ENCODE assay signal across 1 cellular context in genomic region chr5:136089804-136090203, GRCh38.
TF ChIP-seq lines count a peak whose summit lies in the region.

No MANE protein-coding gene starts in this region.

TF ChIP-seq in HEK293, 187 proteins besides CTCF, POLR2A, EP300 and RAD21:
- TF ChIP-seq REST (tag by site-specific recombination; IDR thresholded peaks at IDR 0.05) (peak; percentile 91), ZNF600 (tag by site-specific recombination; IDR thresholded peaks at IDR 0.05) (no peak), ZNF366 (tag by site-specific recombination; conservative IDR thresholded peaks at IDR 0.05) (no peak), ZBTB17 (tag by site-specific recombination; IDR thresholded peaks at IDR 0.05) (0 out of 2 replicates have a peak, but pooled peaks have one; percentile 14), ZNF626 (tag by site-specific recombination; IDR thresholded peaks at IDR 0.05) (no peak), ZXDB (tag by site-specific recombination; IDR thresholded peaks at IDR 0.05) (no peak), ZNF266 (tag by site-specific recombination; IDR thresholded peaks at IDR 0.05; ENCODE audit: low read depth) (no peak), ZNF549 (tag by site-specific recombination; IDR thresholded peaks at IDR 0.05) (peak; percentile 80), ZNF621 (tag by site-specific recombination; IDR thresholded peaks at IDR 0.05) (no peak)
- TF ChIP-seq, protein P1, sequence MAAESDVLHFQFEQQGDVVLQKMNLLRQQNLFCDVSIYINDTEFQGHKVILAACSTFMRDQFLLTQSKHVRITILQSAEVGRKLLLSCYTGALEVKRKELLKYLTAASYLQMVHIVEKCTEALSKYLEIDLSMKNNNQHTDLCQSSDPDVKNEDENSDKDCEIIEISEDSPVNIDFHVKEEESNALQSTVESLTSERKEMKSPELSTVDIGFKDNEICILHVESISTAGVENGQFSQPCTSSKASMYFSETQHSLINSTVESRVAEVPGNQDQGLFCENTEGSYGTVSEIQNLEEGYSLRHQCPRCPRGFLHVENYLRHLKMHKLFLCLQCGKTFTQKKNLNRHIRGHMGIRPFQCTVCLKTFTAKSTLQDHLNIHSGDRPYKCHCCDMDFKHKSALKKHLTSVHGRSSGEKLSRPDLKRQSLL (tag by site-specific recombination; IDR thresholded peaks at IDR 0.05) = peak; percentile 80
- TF ChIP-seq, protein P2, sequence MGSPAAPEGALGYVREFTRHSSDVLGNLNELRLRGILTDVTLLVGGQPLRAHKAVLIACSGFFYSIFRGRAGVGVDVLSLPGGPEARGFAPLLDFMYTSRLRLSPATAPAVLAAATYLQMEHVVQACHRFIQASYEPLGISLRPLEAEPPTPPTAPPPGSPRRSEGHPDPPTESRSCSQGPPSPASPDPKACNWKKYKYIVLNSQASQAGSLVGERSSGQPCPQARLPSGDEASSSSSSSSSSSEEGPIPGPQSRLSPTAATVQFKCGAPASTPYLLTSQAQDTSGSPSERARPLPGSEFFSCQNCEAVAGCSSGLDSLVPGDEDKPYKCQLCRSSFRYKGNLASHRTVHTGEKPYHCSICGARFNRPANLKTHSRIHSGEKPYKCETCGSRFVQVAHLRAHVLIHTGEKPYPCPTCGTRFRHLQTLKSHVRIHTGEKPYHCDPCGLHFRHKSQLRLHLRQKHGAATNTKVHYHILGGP (tag by site-specific recombination; IDR thresholded peaks at IDR 0.05) = peak; percentile 87
